In the genomic region with DNA sequence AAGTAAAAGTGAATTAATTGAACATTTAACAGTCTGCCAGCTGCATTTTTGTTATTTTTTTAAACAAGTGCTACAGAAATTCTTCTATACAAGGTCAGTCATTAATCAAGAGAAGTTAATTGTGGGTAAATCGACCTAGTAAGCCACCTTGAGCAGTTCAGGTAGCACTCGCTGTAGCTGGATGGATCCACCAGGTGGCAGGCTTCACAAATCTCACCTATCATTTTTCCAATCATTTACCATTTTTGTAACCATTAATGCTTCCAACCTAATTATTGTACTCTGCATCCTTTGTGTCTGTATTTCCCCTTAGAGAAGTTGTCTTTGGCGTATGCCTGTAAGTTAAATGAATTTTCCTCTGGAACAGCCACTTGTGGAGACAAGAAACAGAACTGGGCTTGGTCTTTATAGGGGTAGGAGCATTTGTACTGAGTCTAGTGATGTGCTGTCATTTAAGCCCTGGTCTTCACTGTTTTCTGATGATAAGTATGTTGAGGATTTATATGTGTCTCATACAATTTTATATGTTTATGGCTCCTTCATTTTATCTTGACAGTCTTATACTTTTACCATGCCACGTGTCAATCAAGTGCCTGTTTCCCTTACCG, we compare ENCODE assay signal across 9 cellular contexts. TPM values are rescaled to one million over a fixed set of nuclear protein-coding genes. Genes with fewer than 3 reads are reported as not detected.
DNase-seq lines count a peak whose midpoint lies in the region; ATAC-seq and TF ChIP-seq lines count a peak whose summit lies in the region.
"Had no signal": no experiment of that assay in that cellular context is flagged by ENCODE, and none has a peak within 500 bp of the region (broad histone marks: within the 10 kb centered on the region; RNA-seq: fewer than 3 reads in every experiment).

No MANE protein-coding gene starts in this region.

- TF ChIP-seq CTCF in CD14-positive monocyte (IDR thresholded peaks at IDR 0.05) (peak; percentile 96), activated B cell treated with CpG ODN at 0.5 μM for 24 hours (IDR thresholded peaks at IDR 0.05) (peak; percentile 80), colonic mucosa (IDR thresholded peaks at IDR 0.05) (peak; percentile 85)

- H3K27ac Mint-ChIP-seq in CD14-positive monocyte, result no peak overlapping the region
- no peak overlapping the region for H3K27ac Mint-ChIP-seq in activated B cell treated with CpG ODN at 0.5 μM for 24 hours

- H3K36me3 ChIP-seq in colonic mucosa, result no peaks in the 10 kb centered on the region

- H3K4me1 Mint-ChIP-seq in CD14-positive monocyte (peaks cover 8% of the 10 kb centered on the region), activated B cell treated with CpG ODN at 0.5 μM for 24 hours (peaks cover 11% of the 10 kb centered on the region)

- intact Hi-C loops in CD14-positive monocyte (cut with micrococcal nuclease) (loop anchor here in 1 of 2 donors (5.0 kb wide), 1 partner anchor 55 kb away; no protein-coding TSS in a partner anchor), activated B cell treated with CpG ODN at 0.5 μM for 24 hours (cut with micrococcal nuclease) (loop anchor here (1.0 to 5.0 kb wide), 5 partner anchors 9 to 1095 kb away; no protein-coding TSS in a partner anchor), colonic mucosa (cut with DNase I) (loop anchor here (5.0 kb wide), 1 partner anchor 345 kb away; no protein-coding TSS in a partner anchor)

- ATAC-seq in GM19035 (IDR thresholded peaks at IDR 0.05; ENCODE audit: unreplicated experiment) (peak; percentile 67), activated B cell treated with CpG ODN at 0.5 μM for 24 hours (ENCODE audit: low read depth) (peak; percentile 73)
- ATAC-seq: right cardiac atrium had no signal

- no peak overlapping the region for H3K9ac ChIP-seq in colonic mucosa (ENCODE audit: low read depth in 2 of 2, low read length in 2 of 2)

- in situ Hi-C loops in KBM-7 (cut with MboI; ENCODE audit: low pct_unique_long_range_greater_than_20kb, low sequenced_read_pairs), result no loop called here

- no peak overlapping the region for H3K27ac ChIP-seq in colonic mucosa

- no peaks in the 10 kb centered on the region for H3K27me3 ChIP-seq in colonic mucosa

- H3K9me3 ChIP-seq in colonic mucosa, result no peaks in the 10 kb centered on the region

- H3K36me3 Mint-ChIP-seq in CD14-positive monocyte, result no peaks in the 10 kb centered on the region
- H3K36me3 Mint-ChIP-seq in activated B cell treated with CpG ODN at 0.5 μM for 24 hours (ENCODE audit: low read depth), result peaks cover 4% of the 10 kb centered on the region

- CTCF ChIA-PET in activated B cell treated with CpG ODN at 0.5 μM for 24 hours (lab: Charles Lee), result interaction anchor here (0.6 to 6.5 kb wide), 16 partner anchors 9 to 1096 kb away, joined by 3 to 100 read pairs (median 4); no protein-coding TSS in a partner anchor

- H3K4me1 ChIP-seq in colonic mucosa, result no peaks in the 10 kb centered on the region

- DNase-seq in CD14-positive monocyte (ENCODE audit: low spot score) (no peak), KBM-7 (peak; percentile 58), activated B cell treated with CpG ODN at 0.5 μM for 24 hours (peak; percentile 19), colonic mucosa (no peak), myocyte (ENCODE audit: low read depth) (peak; percentile 20), cortex of kidney (lab: John Stamatoyannopoulos, UW) (no peak), DMS114 treated with DMSO at 0.1 percent for 48 hours (lab: John Stamatoyannopoulos, UW; ENCODE audit: unreplicated experiment) (no peak)

- H3K27me3 Mint-ChIP-seq in CD14-positive monocyte (ENCODE audit: low read depth in 3 of 3) (peaks cover 0 to 2% (median 0%) of the 10 kb centered on the region in 3 donors), activated B cell treated with CpG ODN at 0.5 μM for 24 hours (no peaks in the 10 kb centered on the region)

- no peak overlapping the region for H3K4me3 Mint-ChIP-seq in CD14-positive monocyte
- no peak overlapping the region for H3K4me3 Mint-ChIP-seq in activated B cell treated with CpG ODN at 0.5 μM for 24 hours

- H3K4me3 ChIP-seq in colonic mucosa, result no peak overlapping the region

- H3K9me3 Mint-ChIP-seq in CD14-positive monocyte, result no peaks in the 10 kb centered on the region
- no peaks in the 10 kb centered on the region for H3K9me3 Mint-ChIP-seq in activated B cell treated with CpG ODN at 0.5 μM for 24 hours

- POLR2A ChIA-PET in activated B cell treated with CpG ODN at 0.5 μM for 24 hours (lab: Charles Lee), result interaction anchor here (0.9 to 3.0 kb wide), 2 partner anchors 51 to 54 kb away, joined by 3 to 21 read pairs; no protein-coding TSS in a partner anchor

RNA-seq across cellular contexts. Expression of a gene that starts 39.5 kb away (rescaled TPM):
- 10 to 100 TPM; 11.7 to 22.0 TPM for polyA plus RNA-seq in CD14-positive monocyte
- total RNA-seq in activated B cell treated with CpG ODN at 0.5 μM for 24 hours (32.6 and 35.7 TPM in 2 replicates), colonic mucosa (1 to 10 TPM in 1 of 2 donors, under 1 TPM in 1; 0.30 to 1.4 TPM), myocyte (0.51 TPM in 1 of 2 replicates, not detected in the other)
- polyA plus RNA-seq in myocyte (2012), result 0.14 TPM

Comparison
In these comparisons a context has a peak if more than half of its experiments do, and no peak if none do; other contexts are left out.
1. DNase-seq: peak in KBM-7 (single experiment), activated B cell treated with CpG ODN at 0.5 μM for 24 hours (single experiment) and myocyte (single experiment); none in CD14-positive monocyte (single experiment), colonic mucosa (single experiment), cortex of kidney (single experiment) and DMS114 treated with DMSO at 0.1 percent for 48 hours (single experiment).
2. RNA of a gene that starts 39.5 kb away (total RNA-seq): 32.6 to 35.7 TPM in activated B cell treated with CpG ODN at 0.5 μM for 24 hours; 0.30 to 1.4 TPM in colonic mucosa and 0.51 TPM in myocyte; every median in the first group is over 10 times any median in the second.
3. Peak in every context shown above with its lines, with median percentiles within 50 percentile points of each other: CTCF ChIP-seq.